8 cellular contexts compared by ENCODE assay signal in the genomic region with DNA sequence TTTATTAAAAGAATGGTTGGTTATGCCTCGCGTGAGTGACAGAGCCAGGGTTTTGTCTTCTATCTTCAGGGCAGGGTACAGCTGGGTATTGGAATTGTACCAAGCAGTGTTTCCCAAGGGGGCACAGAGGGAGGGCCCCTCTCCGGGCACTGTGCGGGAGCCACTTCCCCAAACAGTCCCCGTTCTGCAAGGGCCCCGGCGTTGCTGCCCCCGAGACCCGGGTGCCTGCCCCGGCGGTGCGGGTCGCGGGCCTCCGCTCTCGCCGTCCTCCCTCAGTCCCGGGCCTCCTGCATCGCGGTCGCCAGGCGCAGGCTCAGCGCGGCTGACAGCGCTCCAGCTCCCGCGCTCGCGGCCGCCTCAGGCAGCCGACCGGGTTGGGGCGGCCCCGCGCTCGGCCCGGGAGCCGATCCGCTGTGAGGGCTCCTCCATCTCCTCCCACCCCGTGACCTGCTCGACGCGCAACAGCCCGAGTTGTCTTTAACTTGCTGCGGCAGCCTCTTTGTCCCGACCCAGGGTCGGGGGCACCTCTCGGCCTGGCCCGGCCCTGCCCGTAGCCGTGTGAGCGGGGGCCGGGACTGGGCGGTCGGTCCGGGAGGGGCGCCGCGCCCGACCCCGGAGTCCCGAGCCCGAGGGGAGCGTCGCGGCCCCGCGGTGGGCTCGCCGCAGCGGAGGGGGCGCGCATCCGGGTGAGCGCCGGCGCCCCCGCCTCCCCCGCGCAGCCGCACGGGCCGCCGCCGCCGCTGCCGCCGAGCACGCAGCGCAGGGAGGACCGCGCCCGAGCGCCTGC. TPM values are rescaled to one million over a fixed set of nuclear protein-coding genes. Genes with fewer than 3 reads are reported as not detected.
DNase-seq lines count a peak whose midpoint lies in the region; ATAC-seq and TF ChIP-seq lines count a peak whose summit lies in the region.

No MANE protein-coding gene starts in this region.

- H2AFZ ChIP-seq in Loucy (ENCODE audit: low read length) (peak overlapping the region; percentile 87; the same call in 1 of the 2 replicates), mammary epithelial cell (ENCODE audit: low read depth, low read length) (peak overlapping the region; percentile 92)

- H3F3A ChIP-seq in Loucy (ENCODE audit: low read depth) = no peaks in the 10 kb centered on the region

- dilution Hi-C loops in mammary epithelial cell (cut with HindIII; ENCODE audit: low sequenced_read_pairs) = loop anchor here (5.0 kb wide), 1 partner anchor 79 kb away; no protein-coding TSS in a partner anchor

- H3K9me2 ChIP-seq in Loucy (replicated peaks; ENCODE audit: low read depth, low read length) = no peaks in the 10 kb centered on the region

- H3K27me3 ChIP-seq in Loucy (ENCODE audit: insufficient read depth, low read length, poor library complexity, severe bottlenecking) (no peaks in the 10 kb centered on the region), mammary epithelial cell (ENCODE audit: insufficient read depth, low read length) (no peaks in the 10 kb centered on the region)

- H3K4me1 ChIP-seq in Loucy (ENCODE audit: insufficient read depth, low read length, poor library complexity, severe bottlenecking) = peaks cover 13% of the 10 kb centered on the region
- H3K4me1 ChIP-seq in mammary epithelial cell (ENCODE audit: insufficient read depth, low read length) = peaks cover 9% of the 10 kb centered on the region

- DNase-seq in GDM1 (lab: John Stamatoyannopoulos, UW) (peak; percentile 54), UCSD-AML1 (lab: John Stamatoyannopoulos, UW; ENCODE audit: unreplicated experiment) (peak; percentile 65), mammary epithelial cell (peak; percentile 58), iris pigment epithelial cell (ENCODE audit: low read depth) (peak; percentile 45)
- peak; percentile 47 for DNase-seq in stimulated activated CD4-positive, alpha-beta T cell treated with anti-CD3 and anti-CD28 coated beads, Interleukin-12 subunit alpha, Interleukin-12 subunit beta, amount 100 ng/mL, for 4 hours

- BruUV-seq in mammary epithelial cell (replicated peaks; lab: Mats Ljungman, UMichigan) = TSS peak; percentile 54

- H3K36me3 ChIP-seq in Loucy (ENCODE audit: insufficient read depth, low read length) (no peaks in the 10 kb centered on the region), mammary epithelial cell (ENCODE audit: insufficient read depth, low read length) (no peaks in the 10 kb centered on the region)

- CTCF ChIA-PET in mammary epithelial cell (lab: Charles Lee; ENCODE audit: low non-redundant PET) = no interaction called here

- peak overlapping the region; percentile 70 for H3K9ac ChIP-seq in Loucy (ENCODE audit: low read depth, low read length, poor library complexity, severe bottlenecking)
- H3K9ac ChIP-seq in mammary epithelial cell (ENCODE audit: insufficient read depth, low read length) = peak overlapping the region; percentile 78

- intact Hi-C loops in mammary epithelial cell (cut with micrococcal nuclease) = loop anchor here (2.0 to 5.0 kb wide), 3 partner anchors 84 to 172 kb away; partner anchors contain the start of gene INO80C

- TF ChIP-seq CTCF in Loucy (conservative IDR thresholded peaks at IDR 0.05; ENCODE audit: low read length) = no peak
- TF ChIP-seq CTCF in mammary epithelial cell (conservative IDR thresholded peaks at IDR 0.05 in 1 of 2, IDR thresholded peaks at IDR 0.05 in 1 of 2; ENCODE audit: extremely low read depth in 1 of 2, insufficient read depth in 1 of 2, low read depth in 1 of 2, low read length in 2 of 2) = no peak

- H3K4me2 ChIP-seq in Loucy (ENCODE audit: low read depth, low read length, poor library complexity, severe bottlenecking) (peak overlapping the region; percentile 73), mammary epithelial cell (ENCODE audit: insufficient read depth, low read depth, low read length) (peak overlapping the region; percentile 93)

- H3K4me3 ChIP-seq in Loucy (ENCODE audit: low read length, poor library complexity, severe bottlenecking) = peak overlapping the region; percentile 79
- H3K4me3 ChIP-seq in mammary epithelial cell (replicated peaks in 1 of 3; ENCODE audit: insufficient read depth in 1 of 3, low read depth in 2 of 3, low read length in 3 of 3) = peak overlapping the region; percentile 65 to 77 (median 69)

- in situ Hi-C loops in mammary epithelial cell (cut with MboI; ENCODE audit: low sequenced_read_pairs in 2 of 2) = loop anchor here in 1 of 2 donors (10.0 kb wide), 1 partner anchor 166 kb away; no protein-coding TSS in a partner anchor

- H3K79me2 ChIP-seq in Loucy (ENCODE audit: insufficient read depth, low read length) (peaks cover 39% of the 10 kb centered on the region), mammary epithelial cell (ENCODE audit: insufficient read depth, low read length) (peaks cover 44% of the 10 kb centered on the region)

- peak overlapping the region; percentile 55 for H3K27ac ChIP-seq in mammary epithelial cell (ENCODE audit: insufficient read depth, low read depth, low read length)

- ATAC-seq in GM21723 (IDR thresholded peaks at IDR 0.05; ENCODE audit: unreplicated experiment) = peak; percentile 51
- ATAC-seq in HG02938 (IDR thresholded peaks at IDR 0.05; ENCODE audit: unreplicated experiment) = no peak

- WGBS in mammary epithelial cell (ENCODE audit: low coverage, missing lambda C conversion rate) = 0% methylated on average over 5 of the region's 94 CpGs

- peaks cover 7% of the 10 kb centered on the region for H3K9me3 ChIP-seq in Loucy (ENCODE audit: insufficient read depth, low read depth, low read length)
- H3K9me3 ChIP-seq in mammary epithelial cell (replicated peaks; ENCODE audit: insufficient read depth, low read length) = no peaks in the 10 kb centered on the region

- H4K20me1 ChIP-seq in Loucy (ENCODE audit: insufficient read depth, low read length, poor library complexity, severe bottlenecking) (peaks cover 12% of the 10 kb centered on the region), mammary epithelial cell (ENCODE audit: insufficient read depth, low read length) (no peaks in the 10 kb centered on the region)

RNA-seq across cellular contexts. Expression of gene GALNT1, which starts 0.6 kb away (rescaled TPM):
- total RNA-seq in mammary epithelial cell = 10 to 100 TPM; 51.5 to 61.2 TPM
- polyA plus RNA-seq in mammary epithelial cell = 52.5 TPM
- 77.7 TPM for polyA minus RNA-seq in mammary epithelial cell
